ENCODE assay signal across 26 cellular contexts in the genomic region with DNA sequence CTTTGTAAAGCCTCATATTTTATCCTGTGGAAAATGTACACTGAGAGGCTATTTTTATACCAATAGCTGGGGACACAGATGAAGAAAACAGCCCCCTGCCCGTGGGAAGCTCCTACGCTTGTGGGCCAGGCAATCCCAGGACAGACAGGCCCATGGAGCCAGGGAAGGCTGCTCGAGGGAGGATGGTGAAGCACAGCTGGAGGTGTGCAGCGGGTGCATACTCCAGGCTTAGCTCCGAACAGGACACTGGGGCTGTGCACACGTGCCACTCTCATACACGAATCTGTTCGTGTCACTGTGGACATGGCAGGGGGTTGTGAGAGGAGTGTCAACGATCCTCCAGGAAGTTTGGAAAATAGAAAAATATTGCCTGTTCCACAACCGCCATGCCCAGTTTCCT. TPM values are rescaled to one million over a fixed set of nuclear protein-coding genes. Genes with fewer than 3 reads are reported as not detected.
A peak's percentile ranks its signal among the peaks of the same experiment; 100 is the strongest.
DNase-seq lines count a peak whose midpoint lies in the region; ATAC-seq, FAIRE-seq and TF ChIP-seq lines count a peak whose summit lies in the region.
"Had no signal": no experiment of that assay in that cellular context is flagged by ENCODE, and none has a peak within 500 bp of the region (broad histone marks: within the 10 kb centered on the region; RNA-seq: fewer than 3 reads in every experiment).

No MANE protein-coding gene starts in this region.

- no peak for FAIRE-seq in kidney (lab: Jason Lieb, UNC)
- no peak for FAIRE-seq in RCC 7860 (lab: Jason Lieb, UNC)
- FAIRE-seq: D721Med, GM18507 had no signal

- no peak overlapping the region for H3K4me3 ChIP-seq in kidney (ENCODE audit: low read length in 2 of 2)
- no peak overlapping the region for H3K4me3 ChIP-seq in tibial artery
- no peak overlapping the region for H3K4me3 ChIP-seq in transverse colon
- H3K4me3 ChIP-seq: BLaER1, GM23248, PC-9, SK-N-MC had no signal

- H3K36me3 ChIP-seq in kidney (ENCODE audit: control insufficient read depth in 1 of 2, insufficient read depth in 2 of 2, low read length in 2 of 2) (no peaks in the 10 kb centered on the region), tibial artery (no peaks in the 10 kb centered on the region), transverse colon (no peaks in the 10 kb centered on the region)
- H3K36me3 ChIP-seq: BLaER1 had no signal

- ATAC-seq in left cardiac atrium (no peak), Right ventricle myocardium superior (ENCODE audit: poor library complexity) (no peak)

- H3K4me3 Mint-ChIP-seq in nephron progenitor cell (no peak overlapping the region), osteocyte (ENCODE audit: unreplicated experiment) (no peak overlapping the region)
- H3K4me3 Mint-ChIP-seq: CD4-positive, CD25-positive, alpha-beta regulatory T cell; IgD-negative memory B cell had no signal

- H3K27me3 ChIP-seq in tibial artery (no peaks in the 10 kb centered on the region), transverse colon (no peaks in the 10 kb centered on the region)
- H3K27me3 ChIP-seq: BLaER1 had no signal

- in situ Hi-C loops in transverse colon (cut with MboI; ENCODE audit: low pct_ligation_motif_present in 1 of 4, low pct_unique_long_range_greater_than_20kb in 1 of 4, low sequenced_read_pairs in 3 of 4), result no loop called here

- WGBS in transverse colon (ENCODE audit: low coverage in 1 of 2), 2 donors, result 92 to 100% methylated on average over 4 to 10 of the region's 10 CpGs

- H3K9me3 Mint-ChIP-seq in nephron progenitor cell, result no peaks in the 10 kb centered on the region
- no peaks in the 10 kb centered on the region for H3K9me3 Mint-ChIP-seq in osteocyte (ENCODE audit: unreplicated experiment)
- H3K9me3 Mint-ChIP-seq: CD4-positive, CD25-positive, alpha-beta regulatory T cell; IgD-negative memory B cell had no signal

- intact Hi-C loops in left cardiac atrium (cut with DNase I) (no loop called here), Right ventricle myocardium superior (cut with DNase I) (no loop called here), kidney (cut with DNase I) (no loop called here), tibial artery (cut with DNase I; ENCODE audit: low total_unique reads) (no loop called here), transverse colon (cut with DNase I; ENCODE audit: low total_unique reads) (no loop called here)

- no peak for TF ChIP-seq CTCF in kidney (IDR thresholded peaks at IDR 0.05; ENCODE audit: borderline replicate concordance, extremely low read depth, insufficient read depth)
- TF ChIP-seq CTCF in nephron progenitor cell (IDR thresholded peaks at IDR 0.05), result no peak
- no peak for TF ChIP-seq CTCF in tibial artery (IDR thresholded peaks at IDR 0.05)
- TF ChIP-seq CTCF in osteocyte (IDR thresholded peaks at IDR 0.05), result no peak
- no peak for TF ChIP-seq CTCF in transverse colon (IDR thresholded peaks at IDR 0.05)

- no peak for TF ChIP-seq POLR2A in transverse colon (IDR thresholded peaks at IDR 0.05)

- no peak for TF ChIP-seq EP300 in transverse colon (IDR thresholded peaks at IDR 0.05; ENCODE audit: low read depth)

- H3K27me3 Mint-ChIP-seq in nephron progenitor cell (ENCODE audit: low read depth, poor library complexity), result peaks cover 10% of the 10 kb centered on the region
- no peaks in the 10 kb centered on the region for H3K27me3 Mint-ChIP-seq in osteocyte (ENCODE audit: unreplicated experiment)

- no peak overlapping the region for H3K9ac ChIP-seq in kidney (ENCODE audit: low read length in 2 of 2)
- H3K9ac ChIP-seq: BLaER1, GM23248, KMS-11 had no signal

- H3K9me3 ChIP-seq in kidney (ENCODE audit: control insufficient read depth in 1 of 2, low read length in 2 of 2), result no peaks in the 10 kb centered on the region
- no peaks in the 10 kb centered on the region for H3K9me3 ChIP-seq in tibial artery
- no peaks in the 10 kb centered on the region for H3K9me3 ChIP-seq in transverse colon
- H3K9me3 ChIP-seq: BLaER1 had no signal

- H3K36me3 Mint-ChIP-seq in nephron progenitor cell (ENCODE audit: low read depth) (no peaks in the 10 kb centered on the region), osteocyte (ENCODE audit: unreplicated experiment) (peaks cover 3% of the 10 kb centered on the region)
- H3K36me3 Mint-ChIP-seq: CD4-positive, CD25-positive, alpha-beta regulatory T cell; IgD-negative memory B cell had no signal

- H3K4me1 Mint-ChIP-seq in nephron progenitor cell (peaks cover 87% of the 10 kb centered on the region), osteocyte (ENCODE audit: unreplicated experiment) (peaks cover 19% of the 10 kb centered on the region)
- H3K4me1 Mint-ChIP-seq: CD4-positive, CD25-positive, alpha-beta regulatory T cell; IgD-negative memory B cell had no signal

- no peak overlapping the region for H3K27ac ChIP-seq in kidney (ENCODE audit: low read depth in 2 of 2, low read length in 2 of 2)
- peak overlapping the region; percentile 71 to 74 for H3K27ac ChIP-seq in tibial artery
- H3K27ac ChIP-seq in transverse colon, result no peak overlapping the region
- H3K27ac ChIP-seq: BLaER1, GM23248, KMS-11, PC-9, RWPE1, SK-N-MC had no signal

- H3K4me1 ChIP-seq in kidney (ENCODE audit: control insufficient read depth in 1 of 2, insufficient read depth in 1 of 2, low read depth in 1 of 2, low read length in 2 of 2), result peaks cover 13 to 26% of the 10 kb centered on the region in 2 donors
- peaks cover 0 to 95% (median 60%) of the 10 kb centered on the region in 4 donors for H3K4me1 ChIP-seq in tibial artery
- H3K4me1 ChIP-seq in transverse colon, result peaks cover 7 to 40% (median 17%) of the 10 kb centered on the region in 4 donors

- DNase-seq in left cardiac atrium (peak; percentile 9), Right ventricle myocardium superior (no peak), kidney (peak; percentile 32), nephron progenitor cell (no peak), tibial artery (no peak), osteocyte (ENCODE audit: extremely low spot score, unreplicated experiment) (no peak), transverse colon (no peak), RCC 7860 (ENCODE audit: low spot score) (no peak)
- DNase-seq: 8988T; CD4-positive, CD25-positive, alpha-beta regulatory T cell; GM23248; H7; MM.1S; NCI-H2029; NCI-H446; NCI-H524 treated with DMSO at 0.1 percent for 48 hours; NCI-H774; PC-9; SHP77 treated with DMSO at 0.1 percent for 48 hours had no signal

- H3K27ac Mint-ChIP-seq in nephron progenitor cell (peak overlapping the region; percentile 61), osteocyte (ENCODE audit: unreplicated experiment) (no peak overlapping the region)
- H3K27ac Mint-ChIP-seq: CD4-positive, CD25-positive, alpha-beta regulatory T cell had no signal

RNA-seq across cellular contexts. Expression of a gene that starts 36.1 kb away (rescaled TPM):
- total RNA-seq in left cardiac atrium, result 10 to 100 TPM; 13.5 to 51.5 TPM
- total RNA-seq in Right ventricle myocardium superior, result 14.1 TPM
- 23.0 TPM for total RNA-seq in kidney
- polyA plus RNA-seq in kidney (ENCODE audit: insufficient read depth, low read depth, low replicate concordance), result 15.4 TPM
- 14.6 and 17.5 TPM in 2 replicates for total RNA-seq in osteocyte
- total RNA-seq in transverse colon, result 100 to 1,000 TPM in 1 of 4 donors, 10 to 100 TPM in 1, 1 to 10 TPM in 2; 6.7 to 214 (median 9.3) TPM
- polyA plus RNA-seq: CD4-positive, CD25-positive, alpha-beta regulatory T cell; IgD-negative memory B cell had no signal

Comparison
In these comparisons a context has a peak if more than half of its experiments do, and no peak if none do; other contexts are left out.
1. DNase-seq: peak in left cardiac atrium (single experiment) and kidney (single experiment); none in Right ventricle myocardium superior (single experiment), nephron progenitor cell (single experiment), tibial artery (0 of 2), osteocyte (single experiment), transverse colon (single experiment) and RCC 7860 (single experiment).
2. H3K27ac ChIP-seq: peak in tibial artery (2 of 2); none in kidney (0 of 2) and transverse colon (0 of 4).